Comparison of ENCODE assay signal across 13 cellular contexts in genomic region chr1:99644302-99645004, GRCh38. TPM values are rescaled to one million over a fixed set of nuclear protein-coding genes. Genes with fewer than 3 reads are reported as not detected.
DNase-seq lines count a peak whose midpoint lies in the region; ATAC-seq, FAIRE-seq and TF ChIP-seq lines count a peak whose summit lies in the region.
"Had no signal": no experiment of that assay in that cellular context is flagged by ENCODE, and none has a peak within 500 bp of the region (broad histone marks: within the 10 kb centered on the region; RNA-seq: fewer than 3 reads in every experiment).

No MANE protein-coding gene starts in this region.

- no peak for TF ChIP-seq RAD21 in SK-N-SH (IDR thresholded peaks at IDR 0.05; ENCODE audit: low read length)

- POLR2A ChIA-PET in SK-N-SH (lab: Yijun Ruan, JAX): no interaction called here
- POLR2A ChIA-PET in PC-9 (lab: Charles Lee; ENCODE audit: unreplicated experiment): interaction anchor here (0.7 kb wide), 1 partner anchor 611 kb away, joined by 8 read pairs; no protein-coding TSS in a partner anchor

- H3K36me3 ChIP-seq in SK-N-SH (replicated peaks in 1 of 2; ENCODE audit: control insufficient read depth in 1 of 2, insufficient read depth in 2 of 2, low read length in 1 of 2) (no peaks in the 10 kb centered on the region), PC-9 (ENCODE audit: low read depth) (no peaks in the 10 kb centered on the region), keratinocyte (ENCODE audit: control insufficient read depth in 2 of 2, extremely low read depth in 1 of 2, insufficient read depth in 2 of 2, low read length in 2 of 2) (no peaks in the 10 kb centered on the region), thyroid gland (no peaks in the 10 kb centered on the region)
- H3K36me3 ChIP-seq: transverse colon had no signal

- no peaks in the 10 kb centered on the region for H3K9me1 ChIP-seq in keratinocyte (ENCODE audit: control insufficient read depth, extremely low read depth, insufficient read depth, low read length)

- H4K20me1 ChIP-seq in SK-N-SH (ENCODE audit: insufficient read depth): no peaks in the 10 kb centered on the region
- no peaks in the 10 kb centered on the region for H4K20me1 ChIP-seq in PC-9 (ENCODE audit: insufficient read depth)
- no peaks in the 10 kb centered on the region for H4K20me1 ChIP-seq in keratinocyte (ENCODE audit: control insufficient read depth, extremely low read depth, insufficient read depth, low read length)

- H3F3A ChIP-seq in SK-N-SH (replicated peaks; ENCODE audit: insufficient read depth) (peaks cover 12% of the 10 kb centered on the region), PC-9 (ENCODE audit: insufficient read depth, low read depth) (peaks cover 19% of the 10 kb centered on the region)

- intact Hi-C loops in PC-9 (cut with micrococcal nuclease; ENCODE audit: unreplicated experiment) (loop anchor here (1.0 to 5.0 kb wide), 3 partner anchors 15 to 47 kb away; no protein-coding TSS in a partner anchor), thyroid gland (cut with DNase I) (no loop called here)

- peak; percentile 44 for FAIRE-seq in keratinocyte (lab: Jason Lieb, UNC)

- H3K27ac ChIP-seq in SK-N-SH (ENCODE audit: low read depth in 2 of 2, low read length in 1 of 2) (peak overlapping the region in 1 of 2 experiments; percentile 79; a peak in 2 of 4 replicates), PC-9 (peak overlapping the region; percentile 78), keratinocyte (ENCODE audit: control insufficient read depth, insufficient read depth, low read length) (peak overlapping the region; percentile 89), thyroid gland (peak overlapping the region in 2 of 3 donors; percentile 70 to 86)

- TF ChIP-seq POLR2A in thyroid gland (IDR thresholded peaks at IDR 0.05): no peak

- no peak for TF ChIP-seq CTCF in SK-N-SH (IDR thresholded peaks at IDR 0.05)
- no peak for TF ChIP-seq CTCF in PC-9 (conservative IDR thresholded peaks at IDR 0.05)
- no peak for TF ChIP-seq CTCF in keratinocyte (optimal IDR thresholded peaks at IDR 0.05 in 1 of 3, IDR thresholded peaks at IDR 0.05 in 1 of 3, conservative IDR thresholded peaks at IDR 0.05 in 1 of 3; ENCODE audit: extremely low read depth in 1 of 3, insufficient read depth in 2 of 3, low read length in 3 of 3)
- no peak for TF ChIP-seq CTCF in thyroid gland (IDR thresholded peaks at IDR 0.05)

- H3K9ac ChIP-seq in SK-N-SH: no peak overlapping the region
- no peak overlapping the region for H3K9ac ChIP-seq in keratinocyte (ENCODE audit: control insufficient read depth, extremely low read depth, insufficient read depth, low read length)

- ATAC-seq in SK-N-SH treated with all-trans-retinoic acid at 6 μM for 48 hours: no peak
- no peak for ATAC-seq in HG03378 (IDR thresholded peaks at IDR 0.05; ENCODE audit: unreplicated experiment)
- ATAC-seq: effector memory CD8-positive, alpha-beta T cell had no signal

- dilution Hi-C loops in keratinocyte (cut with MboI; ENCODE audit: extremely low pct_ligation_motif_present, low sequenced_read_pairs): no loop called here

- H3K4me2 ChIP-seq in SK-N-SH (no peak overlapping the region), PC-9 (peak overlapping the region; percentile 88), keratinocyte (ENCODE audit: control insufficient read depth, extremely low read depth, insufficient read depth, low read depth, low read length) (peak overlapping the region; percentile 90)

- H3K4me3 ChIP-seq in SK-N-SH (ENCODE audit: low read depth in 2 of 2, low read length in 1 of 2) (no peak overlapping the region), PC-9 (peak overlapping the region; percentile 57; the same call in 1 of the 2 replicates), keratinocyte (ENCODE audit: control insufficient read depth in 2 of 3, extremely low read depth in 1 of 3, insufficient read depth in 2 of 3, low read depth in 1 of 3, low read length in 3 of 3) (no peak overlapping the region), thyroid gland (replicated peaks in 1 of 3) (no peak overlapping the region)
- H3K4me3 ChIP-seq: transverse colon had no signal

- H3K4me1 ChIP-seq in SK-N-SH (ENCODE audit: control insufficient read depth in 1 of 2, insufficient read depth in 2 of 2, low read depth in 1 of 2, low read length in 1 of 2) (peaks cover 0 to 25% of the 10 kb centered on the region in 2 experiments; a peak in 3 of 4 replicates), PC-9 (replicated peaks; ENCODE audit: insufficient read depth) (peaks cover 53% of the 10 kb centered on the region), keratinocyte (ENCODE audit: control insufficient read depth, extremely low read depth, insufficient read depth, low read length) (peaks cover 42% of the 10 kb centered on the region), thyroid gland (peaks cover 20 to 28% of the 10 kb centered on the region in 2 donors)

- no peaks in the 10 kb centered on the region for H3K9me2 ChIP-seq in SK-N-SH
- H3K9me2 ChIP-seq in PC-9 (ENCODE audit: insufficient read depth): 0 out of 2 replicates have a peak, but pooled peaks cover 4% of the 10 kb centered on the region

- H3K27me3 ChIP-seq in SK-N-SH (ENCODE audit: insufficient read depth) (no peaks in the 10 kb centered on the region), PC-9 (ENCODE audit: insufficient read depth, low read depth) (no peaks in the 10 kb centered on the region), keratinocyte (ENCODE audit: control insufficient read depth, extremely low read depth, insufficient read depth, low read length) (no peaks in the 10 kb centered on the region), thyroid gland (no peaks in the 10 kb centered on the region)

- H3K79me2 ChIP-seq in SK-N-SH (ENCODE audit: insufficient read depth) (peaks cover 38% of the 10 kb centered on the region), PC-9 (ENCODE audit: low read depth) (peaks cover 17% of the 10 kb centered on the region; the same call in 1 of the 2 replicates), keratinocyte (ENCODE audit: control insufficient read depth, insufficient read depth, low read length) (no peaks in the 10 kb centered on the region)

- CTCF ChIA-PET in SK-N-SH (lab: Yijun Ruan, JAX) (no interaction called here), PC-9 (lab: Charles Lee) (no interaction called here)

- H3K9me3 ChIP-seq in SK-N-SH (no peaks in the 10 kb centered on the region), PC-9 (ENCODE audit: insufficient read depth, low read depth) (0 out of 2 replicates have a peak, but pooled peaks cover 5% of the 10 kb centered on the region), keratinocyte (ENCODE audit: control insufficient read depth, low read depth, low read length) (no peaks in the 10 kb centered on the region), thyroid gland (no peaks in the 10 kb centered on the region)
- H3K9me3 ChIP-seq: transverse colon had no signal

- WGBS in SK-N-SH (ENCODE audit: low lambda C conversion rate): 100% methylated on average over 1 of the region's 2 CpGs
- 41 to 82% methylated on average over 2 of the region's 2 CpGs for WGBS in thyroid gland, 2 donors

- no TSS peak for BruUV-seq in PC-9 (replicated peaks; lab: Mats Ljungman, UMichigan)

- H2AFZ ChIP-seq in SK-N-SH (ENCODE audit: low read depth) (no peak overlapping the region), PC-9 (no peak overlapping the region), keratinocyte (ENCODE audit: control insufficient read depth, low read length) (peak overlapping the region; percentile 9)

- DNase-seq in SK-N-SH (no peak), PC-9 (no peak), keratinocyte (ENCODE audit: low read depth, low spot score) (no peak), thyroid gland (no peak), NCI-H2081 (lab: John Stamatoyannopoulos, UW) (no peak), cortex of kidney (lab: John Stamatoyannopoulos, UW) (no peak)
- DNase-seq: effector memory CD8-positive, alpha-beta T cell; KG1; NCI-H1694; stimulated activated CD4-positive, alpha-beta T cell treated with anti-CD3 and anti-CD28 coated beads, Interleukin-12 subunit alpha, Interleukin-12 subunit beta, amount 100 ng/mL, for 4 hours; transverse colon had no signal

- TF ChIP-seq EP300 in SK-N-SH (IDR thresholded peaks at IDR 0.05; ENCODE audit: borderline replicate concordance in 1 of 2, low read depth in 1 of 2, low read length in 1 of 2): no peak

TF ChIP-seq in SK-N-SH, 30 proteins besides CTCF, POLR2A, EP300 and RAD21 (continues in another document):
- TF ChIP-seq, protein P1, sequence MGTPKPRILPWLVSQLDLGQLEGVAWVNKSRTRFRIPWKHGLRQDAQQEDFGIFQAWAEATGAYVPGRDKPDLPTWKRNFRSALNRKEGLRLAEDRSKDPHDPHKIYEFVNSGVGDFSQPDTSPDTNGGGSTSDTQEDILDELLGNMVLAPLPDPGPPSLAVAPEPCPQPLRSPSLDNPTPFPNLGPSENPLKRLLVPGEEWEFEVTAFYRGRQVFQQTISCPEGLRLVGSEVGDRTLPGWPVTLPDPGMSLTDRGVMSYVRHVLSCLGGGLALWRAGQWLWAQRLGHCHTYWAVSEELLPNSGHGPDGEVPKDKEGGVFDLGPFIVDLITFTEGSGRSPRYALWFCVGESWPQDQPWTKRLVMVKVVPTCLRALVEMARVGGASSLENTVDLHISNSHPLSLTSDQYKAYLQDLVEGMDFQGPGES (IDR thresholded peaks at IDR 0.05; ENCODE audit: low read depth, low read length): no peak
- TF ChIP-seq RCOR1 (IDR thresholded peaks at IDR 0.05; ENCODE audit: low read length): no peak

TF ChIP-seq in SK-N-SH treated with all-trans-retinoic acid at 6 μM for 48 hours, 23 proteins besides CTCF, POLR2A, EP300 and RAD21 (continues in another document):
- no peak for TF ChIP-seq GLIS3 (CRISPR knock-in tag; IDR thresholded peaks at IDR 0.05)

RNA-seq across cellular contexts. Expression of gene PALMD, which starts 1.5 kb away (rescaled TPM):
- polyA plus RNA-seq in SK-N-SH (2012; rRNA removed) (1.8 and 2.3 TPM in 2 replicates), keratinocyte (3.5 to 6.8 TPM (median 5.8 TPM) in 3 replicates)
- 2.0 and 2.7 TPM in 2 replicates for polyA plus RNA-seq in SK-N-SH (2012; cell fraction: cytosol; rRNA removed)
- 1.7 and 3.9 TPM in 2 replicates for polyA plus RNA-seq in SK-N-SH (2012; cell fraction: nucleus; rRNA removed)
- total RNA-seq in PC-9 (2021) (0.68 and 1.2 TPM in 2 replicates), thyroid gland (10 to 100 TPM in 2 of 4 donors, 1 to 10 TPM in 2; 6.9 to 14.1 (median 11.2) TPM)
- 26.0 TPM for polyA plus RNA-seq in keratinocyte (2011; ENCODE audit: low read depth)
- polyA plus RNA-seq in keratinocyte (2011; cell fraction: cytosol; rRNA removed): 5.0 and 6.8 TPM in 2 replicates
- polyA plus RNA-seq in keratinocyte (2011; cell fraction: nucleus; rRNA removed): 11.8 and 13.4 TPM in 2 replicates
- 4.9 and 9.7 TPM in 2 replicates for polyA plus RNA-seq in keratinocyte (2012; ENCODE audit: low replicate concordance)
- polyA minus RNA-seq in keratinocyte: 0.79 to 5.3 TPM (median 3.1 TPM) in 3 replicates
- polyA minus RNA-seq in keratinocyte (2011; cell fraction: cytosol; rRNA and poly(A)+ RNA removed): 1.9 TPM
- 3.7 and 10.2 TPM in 2 replicates for polyA minus RNA-seq in keratinocyte (2011; cell fraction: nucleus; rRNA and poly(A)+ RNA removed)
